ENCODE assay signal across 1 cellular context in genomic region chr5:145887976-145888574, GRCh38.
TF ChIP-seq lines count a peak whose summit lies in the region.

No MANE protein-coding gene starts in this region.

TF ChIP-seq in HepG2, 621 proteins besides CTCF, POLR2A, EP300 and RAD21:
- TF ChIP-seq ZNF761 (CRISPR knock-in tag; conservative IDR thresholded peaks at IDR 0.05) (no peak), ZNF841 (CRISPR knock-in tag; IDR thresholded peaks at IDR 0.05; ENCODE audit: borderline replicate concordance) (no peak), SCMH1 (CRISPR knock-in tag; IDR thresholded peaks at IDR 0.05; ENCODE audit: borderline replicate concordance) (no peak), THRA (CRISPR knock-in tag; IDR thresholded peaks at IDR 0.05; ENCODE audit: borderline replicate concordance) (0 out of 2 replicates have a peak, but pooled peaks have one; percentile 33), CEBPB (IDR thresholded peaks at IDR 0.05; ENCODE audit: borderline replicate concordance, low read depth, low read length) (no peak), SRY (CRISPR knock-in tag; IDR thresholded peaks at IDR 0.05) (no peak), DNMT3B (CRISPR knock-in tag; conservative IDR thresholded peaks at IDR 0.05) (no peak), SMC3 (IDR thresholded peaks at IDR 0.05; ENCODE audit: low read length) (peak; percentile 81), TEAD3 (CRISPR knock-in tag; optimal IDR thresholded peaks at IDR 0.05; ENCODE audit: borderline replicate concordance) (peak; percentile 78), SRSF4 (IDR thresholded peaks at IDR 0.05; ENCODE audit: low read depth, low read length, poor library complexity, severe bottlenecking) (no peak), ZNF766 (CRISPR knock-in tag; IDR thresholded peaks at IDR 0.05; ENCODE audit: borderline replicate concordance) (no peak), ZNF713 (CRISPR knock-in tag; IDR thresholded peaks at IDR 0.05) (no peak), ZSCAN12 (CRISPR knock-in tag; IDR thresholded peaks at IDR 0.05) (no peak), GPN1 (CRISPR knock-in tag; IDR thresholded peaks at IDR 0.05; ENCODE audit: borderline replicate concordance) (no peak), CENPX (CRISPR knock-in tag; IDR thresholded peaks at IDR 0.05) (no peak), XRCC5 (optimal IDR thresholded peaks at IDR 0.05; ENCODE audit: low read length) (peak; percentile 47), AGO1 (IDR thresholded peaks at IDR 0.05; ENCODE audit: low read depth, low read length, poor library complexity, severe bottlenecking) (no peak), ZNF800 (CRISPR knock-in tag; IDR thresholded peaks at IDR 0.05) (no peak), ZFP91 (CRISPR knock-in tag; IDR thresholded peaks at IDR 0.05; ENCODE audit: borderline replicate concordance) (no peak), ZNF407 (CRISPR knock-in tag; IDR thresholded peaks at IDR 0.05; ENCODE audit: not compliant biosample characterization) (no peak), KDM1A (CRISPR knock-in tag; IDR thresholded peaks at IDR 0.05) (0 out of 2 replicates have a peak, but pooled peaks have one; percentile 41), ZBTB38 (CRISPR knock-in tag; IDR thresholded peaks at IDR 0.05) (no peak), STAG1 (CRISPR knock-in tag; IDR thresholded peaks at IDR 0.05) (peak; percentile 77)
- TF ChIP-seq, protein P1, sequence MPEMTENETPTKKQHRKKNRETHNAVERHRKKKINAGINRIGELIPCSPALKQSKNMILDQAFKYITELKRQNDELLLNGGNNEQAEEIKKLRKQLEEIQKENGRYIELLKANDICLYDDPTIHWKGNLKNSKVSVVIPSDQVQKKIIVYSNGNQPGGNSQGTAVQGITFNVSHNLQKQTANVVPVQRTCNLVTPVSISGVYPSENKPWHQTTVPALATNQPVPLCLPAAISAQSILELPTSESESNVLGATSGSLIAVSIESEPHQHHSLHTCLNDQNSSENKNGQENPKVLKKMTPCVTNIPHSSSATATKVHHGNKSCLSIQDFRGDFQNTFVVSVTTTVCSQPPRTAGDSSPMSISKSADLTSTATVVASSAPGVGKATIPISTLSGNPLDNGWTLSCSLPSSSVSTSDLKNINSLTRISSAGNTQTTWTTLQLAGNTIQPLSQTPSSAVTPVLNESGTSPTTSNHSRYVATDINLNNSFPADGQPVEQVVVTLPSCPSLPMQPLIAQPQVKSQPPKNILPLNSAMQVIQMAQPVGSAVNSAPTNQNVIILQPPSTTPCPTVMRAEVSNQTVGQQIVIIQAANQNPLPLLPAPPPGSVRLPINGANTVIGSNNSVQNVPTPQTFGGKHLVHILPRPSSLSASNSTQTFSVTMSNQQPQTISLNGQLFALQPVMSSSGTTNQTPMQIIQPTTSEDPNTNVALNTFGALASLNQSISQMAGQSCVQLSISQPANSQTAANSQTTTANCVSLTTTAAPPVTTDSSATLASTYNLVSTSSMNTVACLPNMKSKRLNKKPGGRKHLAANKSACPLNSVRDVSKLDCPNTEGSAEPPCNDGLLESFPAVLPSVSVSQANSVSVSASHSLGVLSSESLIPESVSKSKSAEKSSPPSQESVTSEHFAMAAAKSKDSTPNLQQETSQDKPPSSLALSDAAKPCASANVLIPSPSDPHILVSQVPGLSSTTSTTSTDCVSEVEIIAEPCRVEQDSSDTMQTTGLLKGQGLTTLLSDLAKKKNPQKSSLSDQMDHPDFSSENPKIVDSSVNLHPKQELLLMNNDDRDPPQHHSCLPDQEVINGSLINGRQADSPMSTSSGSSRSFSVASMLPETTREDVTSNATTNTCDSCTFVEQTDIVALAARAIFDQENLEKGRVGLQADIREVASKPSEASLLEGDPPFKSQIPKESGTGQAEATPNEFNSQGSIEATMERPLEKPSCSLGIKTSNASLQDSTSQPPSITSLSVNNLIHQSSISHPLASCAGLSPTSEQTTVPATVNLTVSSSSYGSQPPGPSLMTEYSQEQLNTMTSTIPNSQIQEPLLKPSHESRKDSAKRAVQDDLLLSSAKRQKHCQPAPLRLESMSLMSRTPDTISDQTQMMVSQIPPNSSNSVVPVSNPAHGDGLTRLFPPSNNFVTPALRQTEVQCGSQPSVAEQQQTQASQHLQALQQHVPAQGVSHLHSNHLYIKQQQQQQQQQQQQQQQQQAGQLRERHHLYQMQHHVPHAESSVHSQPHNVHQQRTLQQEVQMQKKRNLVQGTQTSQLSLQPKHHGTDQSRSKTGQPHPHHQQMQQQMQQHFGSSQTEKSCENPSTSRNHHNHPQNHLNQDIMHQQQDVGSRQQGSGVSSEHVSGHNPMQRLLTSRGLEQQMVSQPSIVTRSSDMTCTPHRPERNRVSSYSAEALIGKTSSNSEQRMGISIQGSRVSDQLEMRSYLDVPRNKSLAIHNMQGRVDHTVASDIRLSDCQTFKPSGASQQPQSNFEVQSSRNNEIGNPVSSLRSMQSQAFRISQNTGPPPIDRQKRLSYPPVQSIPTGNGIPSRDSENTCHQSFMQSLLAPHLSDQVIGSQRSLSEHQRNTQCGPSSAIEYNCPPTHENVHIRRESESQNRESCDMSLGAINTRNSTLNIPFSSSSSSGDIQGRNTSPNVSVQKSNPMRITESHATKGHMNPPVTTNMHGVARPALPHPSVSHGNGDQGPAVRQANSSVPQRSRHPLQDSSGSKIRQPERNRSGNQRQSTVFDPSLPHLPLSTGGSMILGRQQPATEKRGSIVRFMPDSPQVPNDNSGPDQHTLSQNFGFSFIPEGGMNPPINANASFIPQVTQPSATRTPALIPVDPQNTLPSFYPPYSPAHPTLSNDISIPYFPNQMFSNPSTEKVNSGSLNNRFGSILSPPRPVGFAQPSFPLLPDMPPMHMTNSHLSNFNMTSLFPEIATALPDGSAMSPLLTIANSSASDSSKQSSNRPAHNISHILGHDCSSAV (CRISPR knock-in tag; IDR thresholded peaks at IDR 0.05; ENCODE audit: borderline replicate concordance): no peak
- TF ChIP-seq, protein P2, sequence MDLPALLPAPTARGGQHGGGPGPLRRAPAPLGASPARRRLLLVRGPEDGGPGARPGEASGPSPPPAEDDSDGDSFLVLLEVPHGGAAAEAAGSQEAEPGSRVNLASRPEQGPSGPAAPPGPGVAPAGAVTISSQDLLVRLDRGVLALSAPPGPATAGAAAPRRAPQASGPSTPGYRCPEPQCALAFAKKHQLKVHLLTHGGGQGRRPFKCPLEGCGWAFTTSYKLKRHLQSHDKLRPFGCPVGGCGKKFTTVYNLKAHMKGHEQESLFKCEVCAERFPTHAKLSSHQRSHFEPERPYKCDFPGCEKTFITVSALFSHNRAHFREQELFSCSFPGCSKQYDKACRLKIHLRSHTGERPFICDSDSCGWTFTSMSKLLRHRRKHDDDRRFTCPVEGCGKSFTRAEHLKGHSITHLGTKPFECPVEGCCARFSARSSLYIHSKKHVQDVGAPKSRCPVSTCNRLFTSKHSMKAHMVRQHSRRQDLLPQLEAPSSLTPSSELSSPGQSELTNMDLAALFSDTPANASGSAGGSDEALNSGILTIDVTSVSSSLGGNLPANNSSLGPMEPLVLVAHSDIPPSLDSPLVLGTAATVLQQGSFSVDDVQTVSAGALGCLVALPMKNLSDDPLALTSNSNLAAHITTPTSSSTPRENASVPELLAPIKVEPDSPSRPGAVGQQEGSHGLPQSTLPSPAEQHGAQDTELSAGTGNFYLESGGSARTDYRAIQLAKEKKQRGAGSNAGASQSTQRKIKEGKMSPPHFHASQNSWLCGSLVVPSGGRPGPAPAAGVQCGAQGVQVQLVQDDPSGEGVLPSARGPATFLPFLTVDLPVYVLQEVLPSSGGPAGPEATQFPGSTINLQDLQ (CRISPR knock-in tag; IDR thresholded peaks at IDR 0.05): no peak
